Comparison of ENCODE assay signal across 8 cellular contexts in genomic region chr14:93115920-93116675, GRCh38. TPM values are rescaled to one million over a fixed set of nuclear protein-coding genes. Genes with fewer than 3 reads are reported as not detected.
DNase-seq lines count a peak whose midpoint lies in the region; ATAC-seq and TF ChIP-seq lines count a peak whose summit lies in the region.

TSS of gene ITPK1 (minus strand) at chr14:93115925. CDS start at chr14:93115163, 762 bp downstream.

- no peaks in the 10 kb centered on the region for H3F3A ChIP-seq in smooth muscle cell (ENCODE audit: low read depth)

- H3K4me1 Mint-ChIP-seq in immature natural killer cell = peaks cover 34 to 36% of the 10 kb centered on the region in 2 donors

- CTCF ChIA-PET in mammary epithelial cell (lab: Charles Lee; ENCODE audit: low non-redundant PET) = no interaction called here

- under 1% methylated on average over 53 of the region's 55 CpGs for WGBS in HUES64
- WGBS in mammary epithelial cell (ENCODE audit: low coverage, missing lambda C conversion rate) = 4% methylated on average over 4 of the region's 55 CpGs
- whole genome bisulfite sequencing in smooth muscle cell (ENCODE audit: low lambda C conversion rate) = 2% methylated on average over 31 of the region's 55 CpGs

- no peaks in the 10 kb centered on the region for H3K36me3 ChIP-seq in HUES64 (ENCODE audit: insufficient read depth, low read length)
- no peaks in the 10 kb centered on the region for H3K36me3 ChIP-seq in mammary epithelial cell (ENCODE audit: insufficient read depth, low read length)
- H3K36me3 ChIP-seq in smooth muscle cell (ENCODE audit: low read depth) = no peaks in the 10 kb centered on the region

- BruUV-seq in mammary epithelial cell (replicated peaks; lab: Mats Ljungman, UMichigan) = no TSS peak

- H3K79me2 ChIP-seq in mammary epithelial cell (ENCODE audit: insufficient read depth, low read length) (peaks cover 40% of the 10 kb centered on the region), smooth muscle cell (ENCODE audit: low read depth) (peaks cover 11% of the 10 kb centered on the region)

- H3K27ac ChIP-seq in HUES64 (ENCODE audit: low read depth, low read length) (peak within 1 kb of the TSS; percentile 89), mammary epithelial cell (ENCODE audit: insufficient read depth, low read depth, low read length) (peak within 1 kb of the TSS; percentile 46), smooth muscle cell (ENCODE audit: low read depth) (peak within 1 kb of the TSS; percentile 60)

- in situ Hi-C loops in G401 (cut with HindIII; ENCODE audit: low sequenced_read_pairs) (no loop called here), mammary epithelial cell (cut with MboI; ENCODE audit: low sequenced_read_pairs in 2 of 2) (loop anchor here in 1 of 2 donors (25.0 kb wide), 1 partner anchor 154 kb away; no protein-coding TSS in a partner anchor)

- H3K9me3 Mint-ChIP-seq in immature natural killer cell = peaks cover 0 to 2% (median 0%) of the 10 kb centered on the region in 6 donors

- no peaks in the 10 kb centered on the region for H3K9me3 ChIP-seq in HUES64 (ENCODE audit: insufficient read depth, low read depth, low read length)
- no peaks in the 10 kb centered on the region for H3K9me3 ChIP-seq in mammary epithelial cell (replicated peaks; ENCODE audit: insufficient read depth, low read length)
- no peaks in the 10 kb centered on the region for H3K9me3 ChIP-seq in smooth muscle cell (replicated peaks; ENCODE audit: low read depth)

- peak within 1 kb of the TSS; percentile 73 to 87 (median 84) for H3K27ac Mint-ChIP-seq in immature natural killer cell

- no peaks in the 10 kb centered on the region for H3K36me3 Mint-ChIP-seq in immature natural killer cell

- H3K27me3 ChIP-seq in HUES64 (ENCODE audit: insufficient read depth, low read length) (peaks cover 9% of the 10 kb centered on the region), mammary epithelial cell (ENCODE audit: insufficient read depth, low read length) (no peaks in the 10 kb centered on the region), smooth muscle cell (ENCODE audit: low read depth) (no peaks in the 10 kb centered on the region)

- dilution Hi-C loops in mammary epithelial cell (cut with HindIII; ENCODE audit: low sequenced_read_pairs) = no loop called here

- H2AFZ ChIP-seq in mammary epithelial cell (ENCODE audit: low read depth, low read length) (peak within 1 kb of the TSS; percentile 89), smooth muscle cell (ENCODE audit: low read depth) (peak within 1 kb of the TSS; percentile 96)

- peaks cover 2 to 5% (median 3%) of the 10 kb centered on the region in 3 donors for H3K27me3 Mint-ChIP-seq in immature natural killer cell (ENCODE audit: low read depth in 3 of 3)

- peak within 1 kb of the TSS; percentile 87 to 94 (median 91) for H3K4me3 Mint-ChIP-seq in immature natural killer cell

- H4K20me1 ChIP-seq in mammary epithelial cell (ENCODE audit: insufficient read depth, low read length) = no peaks in the 10 kb centered on the region
- H4K20me1 ChIP-seq in smooth muscle cell (ENCODE audit: low read depth) = peaks cover 18% of the 10 kb centered on the region

- DNase-seq in G401 (ENCODE audit: low spot score) (peak; percentile 52), T-helper 22 cell (ENCODE audit: low read depth) (peak; percentile 37), mammary epithelial cell (no peak), immature natural killer cell (peak; percentile 65 to 70 (median 69)), smooth muscle cell (lab: John Stamatoyannopoulos, UW; ENCODE audit: unreplicated experiment) (peak; percentile 40), amniotic stem cell (lab: John Stamatoyannopoulos, UW) (no peak)

- intact Hi-C loops in mammary epithelial cell (cut with micrococcal nuclease) = loop anchor here (5.0 kb wide), 1 partner anchor 426 kb away; no protein-coding TSS in a partner anchor

- peaks cover 15% of the 10 kb centered on the region; the same call in 1 of the 2 replicates for H3K4me1 ChIP-seq in HUES64 (ENCODE audit: insufficient read depth, low read length)
- H3K4me1 ChIP-seq in mammary epithelial cell (ENCODE audit: insufficient read depth, low read length) = peaks cover 21% of the 10 kb centered on the region
- peaks cover 10% of the 10 kb centered on the region for H3K4me1 ChIP-seq in smooth muscle cell (ENCODE audit: low read depth)

- peak within 1 kb of the TSS; percentile 92 for H3K4me3 ChIP-seq in HUES64 (ENCODE audit: low read length)
- H3K4me3 ChIP-seq in mammary epithelial cell (replicated peaks in 1 of 3; ENCODE audit: insufficient read depth in 1 of 3, low read depth in 2 of 3, low read length in 3 of 3) = peak within 1 kb of the TSS; percentile 62 to 99 (median 74)
- peak within 1 kb of the TSS; percentile 69 for H3K4me3 ChIP-seq in smooth muscle cell

- ATAC-seq in GM21447 (IDR thresholded peaks at IDR 0.05; ENCODE audit: unreplicated experiment) = peak; percentile 48

- H3K9ac ChIP-seq in HUES64 (ENCODE audit: low read depth, low read length) (peak within 1 kb of the TSS; percentile 77), mammary epithelial cell (ENCODE audit: insufficient read depth, low read length) (peak within 1 kb of the TSS; percentile 76), smooth muscle cell (ENCODE audit: low read depth) (peak within 1 kb of the TSS; percentile 83)

- TF ChIP-seq CTCF in mammary epithelial cell (conservative IDR thresholded peaks at IDR 0.05 in 1 of 2, IDR thresholded peaks at IDR 0.05 in 1 of 2; ENCODE audit: extremely low read depth in 1 of 2, insufficient read depth in 1 of 2, low read depth in 1 of 2, low read length in 2 of 2) = peak in 1 of 2 donors; percentile 27
- peak; percentile 39 for TF ChIP-seq CTCF in smooth muscle cell (IDR thresholded peaks at IDR 0.05; ENCODE audit: borderline replicate concordance, insufficient read depth, poor library complexity, severe bottlenecking)

- H3K4me2 ChIP-seq in mammary epithelial cell (ENCODE audit: insufficient read depth, low read depth, low read length) = peak within 1 kb of the TSS; percentile 93
- H3K4me2 ChIP-seq in smooth muscle cell = peak within 1 kb of the TSS; percentile 99

RNA-seq across cellular contexts. Expression of gene ITPK1, which starts in this region (rescaled TPM):
- 48.6 and 90.7 TPM in 2 replicates for total RNA-seq in G401 (2014; rRNA removed; shearing (Covaris generic))
- polyA plus RNA-seq in HUES64 (2013, experiment 1 of 2) = 52.6 TPM
- 47.7 TPM for polyA plus RNA-seq in HUES64 (2013, experiment 2 of 2)
- total RNA-seq in mammary epithelial cell (100 to 1,000 TPM in 1 of 2 donors, 10 to 100 TPM in 1; 38.8 to 104 TPM), smooth muscle cell (9.2 and 17.6 TPM in 2 replicates)
- polyA plus RNA-seq in mammary epithelial cell (80.2 TPM), immature natural killer cell (10 to 100 TPM; 19.5 to 53.0 (median 21.7) TPM), smooth muscle cell (13.3 and 14.2 TPM in 2 replicates)
- 163 TPM for polyA minus RNA-seq in mammary epithelial cell

Comparison
In these comparisons a context has a peak if more than half of its experiments do, and no peak if none do; other contexts are left out.
1. DNase-seq: peak in G401 (single experiment), T-helper 22 cell (single experiment), immature natural killer cell (3 of 3) and smooth muscle cell (single experiment); none in mammary epithelial cell (single experiment) and amniotic stem cell (single experiment).
2. Peak in every context shown above with its lines, with median percentiles within 50 percentile points of each other: H3K27ac ChIP-seq, H3K4me3 ChIP-seq and H3K9ac ChIP-seq.